ENCODE assay signal across 9 cellular contexts in genomic region chr7:138170959-138171703, GRCh38.
DNase-seq lines count a peak whose midpoint lies in the region; ATAC-seq lines count a peak whose summit lies in the region.
"Had no signal": no experiment of that assay in that cellular context is flagged by ENCODE, and none has a peak within 500 bp of the region (broad histone marks: within the 10 kb centered on the region; RNA-seq: fewer than 3 reads in every experiment).

No MANE protein-coding gene starts in this region.

- no peaks in the 10 kb centered on the region for H3K27me3 ChIP-seq in iPS-18a (ENCODE audit: control insufficient read depth, insufficient read depth, low read length)

- no peaks in the 10 kb centered on the region for H3K36me3 ChIP-seq in iPS-18a (ENCODE audit: control insufficient read depth, low read depth, low read length)

- H3K4me3 ChIP-seq in iPS-18a (ENCODE audit: low read length), result peak overlapping the region; percentile 42

- peaks cover 45% of the 10 kb centered on the region for H3K4me1 ChIP-seq in iPS-18a (ENCODE audit: control insufficient read depth, low read depth, low read length)

- ATAC-seq in GM18870 (IDR thresholded peaks at IDR 0.05; ENCODE audit: unreplicated experiment) (peak; percentile 99), GM21737 (IDR thresholded peaks at IDR 0.05; ENCODE audit: unreplicated experiment) (peak; percentile 93), HG03442 (IDR thresholded peaks at IDR 0.05; ENCODE audit: unreplicated experiment) (peak; percentile 95)

- DNase-seq in NCI-H1417 treated with DMSO at 0.1 percent for 48 hours (lab: John Stamatoyannopoulos, UW), result no peak
- DNase-seq in stimulated activated CD4-positive, alpha-beta T cell treated with anti-CD3 and anti-CD28 coated beads, Interleukin-4, amount 100 ng/mL, for 24 hours, result no peak
- no peak for DNase-seq in substantia nigra (lab: John Stamatoyannopoulos, UW)
- DNase-seq in A172 (ENCODE audit: low spot score), result no peak
- DNase-seq: NCI-H526 had no signal

- H3K9me3 ChIP-seq in iPS-18a (ENCODE audit: control insufficient read depth, low read depth, low read length), result peaks cover 7% of the 10 kb centered on the region

- H3K9ac ChIP-seq in iPS-18a (ENCODE audit: low read length), result peak overlapping the region; percentile 70

- peak overlapping the region; percentile 97 for H3K27ac ChIP-seq in iPS-18a (ENCODE audit: low read length)
- no peak overlapping the region for H3K27ac ChIP-seq in substantia nigra (ENCODE audit: low read depth, low read length, poor library complexity, severe bottlenecking)
